Comparison of ENCODE assay signal across 9 cellular contexts in genomic region chr6:121319112-121319553, GRCh38. TPM values are rescaled to one million over a fixed set of nuclear protein-coding genes. Genes with fewer than 3 reads are reported as not detected.
DNase-seq lines count a peak whose midpoint lies in the region; FAIRE-seq and TF ChIP-seq lines count a peak whose summit lies in the region.
"Had no signal": no experiment of that assay in that cellular context is flagged by ENCODE, and none has a peak within 500 bp of the region (broad histone marks: within the 10 kb centered on the region; RNA-seq: fewer than 3 reads in every experiment).

No MANE protein-coding gene starts in this region.

- TF ChIP-seq CTCF in GM12874 (IDR thresholded peaks at IDR 0.05; ENCODE audit: insufficient read depth, low read depth, low read length), result 0 out of 2 replicates have a peak, but pooled peaks have one; percentile 26

- no peak for FAIRE-seq in HTR-8/SVneo (lab: Jason Lieb, UNC)

- DNase-seq in RPMI7951 (ENCODE audit: low read depth) (peak; percentile 13), glomerular visceral epithelial cell (ENCODE audit: extremely low spot score) (peak; percentile 36), retina (peak; percentile 23), HTR-8/SVneo (ENCODE audit: insufficient read length, low spot score) (no peak), SHP77 treated with DMSO at 0.1 percent for 48 hours (lab: John Stamatoyannopoulos, UW) (no peak), cerebellar nuclear complex (lab: John Stamatoyannopoulos, UW) (no peak)
- no peak for DNase-seq in activated naive CD4-positive, alpha-beta T cell treated with anti-CD3 and anti-CD28 coated beads, Interleukin-2, amount 50 U/mL, for 16 hours
- DNase-seq: SK-N-SH had no signal

RNA-seq across cellular contexts. Expression of gene TBC1D32, which starts 15.1 kb away (rescaled TPM):
- 6.5 and 10.8 TPM in 2 replicates for total RNA-seq in RPMI7951 (2014; rRNA removed; shearing (Covaris generic))

Comparison
In these comparisons a context has a peak if more than half of its experiments do, and no peak if none do; other contexts are left out.
1. DNase-seq: peak in RPMI7951 (single experiment), glomerular visceral epithelial cell (single experiment) and retina (single experiment); none in HTR-8/SVneo (single experiment), SHP77 treated with DMSO at 0.1 percent for 48 hours (single experiment), activated naive CD4-positive, alpha-beta T cell treated with anti-CD3 and anti-CD28 coated beads, Interleukin-2, amount 50 U/mL, for 16 hours (single experiment) and cerebellar nuclear complex (0 of 2).